In genomic region chr14:99271951-99272668, GRCh38 we compare ENCODE assay signal across 8 cellular contexts. TPM values are rescaled to one million over a fixed set of nuclear protein-coding genes. Genes with fewer than 3 reads are reported as not detected.
DNase-seq lines count a peak whose midpoint lies in the region; FAIRE-seq and TF ChIP-seq lines count a peak whose summit lies in the region.

Gene BCL11B, minus strand, starts transcription at chr14:99272197. Its CDS starts 979 bp downstream, at chr14:99271218.

- intact Hi-C loops in activated naive CD4-positive, alpha-beta T cell treated with anti-CD3 and anti-CD28 coated beads for 36 hours (cut with micrococcal nuclease), result loop anchor here (1.0 to 10.0 kb wide), 12 partner anchors 195 to 1965 kb away; partner anchors contain the start of genes CCNK and EVL
- intact Hi-C loops in prostate gland (cut with DNase I), result no loop called here

- H3K9me3 ChIP-seq in MG63, result no peaks in the 10 kb centered on the region
- no peaks in the 10 kb centered on the region for H3K9me3 ChIP-seq in SK-N-SH
- no peaks in the 10 kb centered on the region for H3K9me3 ChIP-seq in prostate gland

- peak within 1 kb of the TSS; percentile 75 for H3K4me2 ChIP-seq in SK-N-SH

- H3K27me3 ChIP-seq in H7 (ENCODE audit: control insufficient read depth, insufficient read depth, low read length), result peaks cover 11% of the 10 kb centered on the region; the same call in 1 of the 2 replicates
- peaks cover 23% of the 10 kb centered on the region for H3K27me3 ChIP-seq in MG63
- H3K27me3 ChIP-seq in SK-N-SH (ENCODE audit: insufficient read depth), result peaks cover 83% of the 10 kb centered on the region
- H3K27me3 ChIP-seq in prostate gland (replicated peaks; ENCODE audit: insufficient read depth), result peaks cover 22% of the 10 kb centered on the region

- no peaks in the 10 kb centered on the region for H4K20me1 ChIP-seq in SK-N-SH (ENCODE audit: insufficient read depth)

- H3K4me1 ChIP-seq in SK-N-SH (ENCODE audit: control insufficient read depth in 1 of 2, insufficient read depth in 2 of 2, low read depth in 1 of 2, low read length in 1 of 2), result no peaks in the 10 kb centered on the region; a peak in 1 of 4 replicates
- peaks cover 13% of the 10 kb centered on the region for H3K4me1 ChIP-seq in prostate gland (replicated peaks)

- H3K4me3 ChIP-seq in H7 (ENCODE audit: insufficient read depth, low read depth, low read length) (peak within 1 kb of the TSS; percentile 78), MG63 (peak within 1 kb of the TSS; percentile 28), SK-N-SH (ENCODE audit: low read depth in 2 of 2, low read length in 1 of 2) (peak within 1 kb of the TSS; percentile 27 to 64; a peak in 3 of 4 replicates), prostate gland (peak within 1 kb of the TSS; percentile 27 to 29)

- no peak for TF ChIP-seq POLR2A in prostate gland (IDR thresholded peaks at IDR 0.05)

- no peaks in the 10 kb centered on the region for H3K9me3 Mint-ChIP-seq in activated naive CD4-positive, alpha-beta T cell treated with anti-CD3 and anti-CD28 coated beads for 36 hours
- H3K9me3 Mint-ChIP-seq in glutamatergic neuron (ENCODE audit: unreplicated experiment), result peaks cover 24% of the 10 kb centered on the region

- under 1% methylated on average over 28 of the region's 51 CpGs for WGBS in SK-N-SH (ENCODE audit: low lambda C conversion rate)
- whole genome bisulfite sequencing in prostate gland, result under 1% methylated on average over 51 of the region's 51 CpGs

- H3K4me3 Mint-ChIP-seq in activated naive CD4-positive, alpha-beta T cell treated with anti-CD3 and anti-CD28 coated beads for 36 hours, result peak within 1 kb of the TSS; percentile 96
- H3K4me3 Mint-ChIP-seq in glutamatergic neuron (ENCODE audit: unreplicated experiment), result peak within 1 kb of the TSS; percentile 98

- no peak within 1 kb of the TSS for H3K27ac ChIP-seq in SK-N-SH (ENCODE audit: low read depth in 2 of 2, low read length in 1 of 2)
- peak within 1 kb of the TSS in 1 of 2 donors; percentile 71 for H3K27ac ChIP-seq in prostate gland

- POLR2A ChIA-PET in SK-N-SH (lab: Yijun Ruan, JAX), result no interaction called here

- peak; percentile 32 for TF ChIP-seq RAD21 in SK-N-SH (IDR thresholded peaks at IDR 0.05; ENCODE audit: low read length)

- CTCF ChIA-PET in SK-N-SH (lab: Yijun Ruan, JAX), result interaction anchor here (1.1 kb wide), 1 partner anchor 12 kb away, joined by 3 read pairs; no protein-coding TSS in a partner anchor
- CTCF ChIA-PET in activated naive CD4-positive, alpha-beta T cell treated with anti-CD3 and anti-CD28 coated beads for 36 hours (lab: Charles Lee), result interaction anchor here (0.6 to 1.4 kb wide), 11 partner anchors 10 to 1134 kb away, joined by 3 to 7 read pairs (median 3); no protein-coding TSS in a partner anchor

- no peaks in the 10 kb centered on the region for H3K79me2 ChIP-seq in SK-N-SH (ENCODE audit: insufficient read depth)

- peak within 1 kb of the TSS; percentile 72; the same call in 1 of the 2 replicates for H2AFZ ChIP-seq in SK-N-SH (ENCODE audit: low read depth)

- H3K4me1 Mint-ChIP-seq in activated naive CD4-positive, alpha-beta T cell treated with anti-CD3 and anti-CD28 coated beads for 36 hours (ENCODE audit: low read depth), result peaks cover 23% of the 10 kb centered on the region
- peaks cover 24% of the 10 kb centered on the region for H3K4me1 Mint-ChIP-seq in glutamatergic neuron (ENCODE audit: low read depth, unreplicated experiment)

- no peaks in the 10 kb centered on the region for H3K36me3 ChIP-seq in H7 (replicated peaks; ENCODE audit: control insufficient read depth, insufficient read depth, low read length)
- H3K36me3 ChIP-seq in MG63, result no peaks in the 10 kb centered on the region
- no peaks in the 10 kb centered on the region for H3K36me3 ChIP-seq in SK-N-SH (replicated peaks in 1 of 2; ENCODE audit: control insufficient read depth in 1 of 2, insufficient read depth in 2 of 2, low read length in 1 of 2)
- H3K36me3 ChIP-seq in prostate gland, result no peaks in the 10 kb centered on the region

- no peaks in the 10 kb centered on the region for H3K9me2 ChIP-seq in SK-N-SH

- FAIRE-seq in urothelium cell line (lab: Jason Lieb, UNC), result no peak

- no peaks in the 10 kb centered on the region for H3K27me3 Mint-ChIP-seq in activated naive CD4-positive, alpha-beta T cell treated with anti-CD3 and anti-CD28 coated beads for 36 hours (ENCODE audit: low read depth)
- H3K27me3 Mint-ChIP-seq in glutamatergic neuron (ENCODE audit: unreplicated experiment), result peaks cover 21% of the 10 kb centered on the region

- H3K36me3 Mint-ChIP-seq in activated naive CD4-positive, alpha-beta T cell treated with anti-CD3 and anti-CD28 coated beads for 36 hours (ENCODE audit: low read depth), result peaks cover 27% of the 10 kb centered on the region
- H3K36me3 Mint-ChIP-seq in glutamatergic neuron (ENCODE audit: unreplicated experiment), result peaks cover 5% of the 10 kb centered on the region

- H3K9ac ChIP-seq in SK-N-SH, result no peak within 1 kb of the TSS

- DNase-seq in EL, result peak; percentile 84
- DNase-seq in H7, result peak; percentile 80
- DNase-seq in MG63, result peak; percentile 59
- peak; percentile 78 for DNase-seq in SK-N-SH
- peak; percentile 95 for DNase-seq in activated naive CD4-positive, alpha-beta T cell treated with anti-CD3 and anti-CD28 coated beads for 36 hours
- DNase-seq in glutamatergic neuron, result peak; percentile 83
- peak; percentile 49 for DNase-seq in prostate gland (ENCODE audit: low spot score)
- peak; percentile 59 for DNase-seq in urothelium cell line (ENCODE audit: low spot score)

- TF ChIP-seq EP300 in SK-N-SH (IDR thresholded peaks at IDR 0.05; ENCODE audit: borderline replicate concordance in 1 of 2, low read depth in 1 of 2, low read length in 1 of 2), result no peak

- peak within 1 kb of the TSS; percentile 97 for H3K27ac Mint-ChIP-seq in activated naive CD4-positive, alpha-beta T cell treated with anti-CD3 and anti-CD28 coated beads for 36 hours
- H3K27ac Mint-ChIP-seq in glutamatergic neuron (ENCODE audit: unreplicated experiment), result peak within 1 kb of the TSS; percentile 64

- TF ChIP-seq CTCF in SK-N-SH (IDR thresholded peaks at IDR 0.05) (peak; percentile 59), glutamatergic neuron (IDR thresholded peaks at IDR 0.05; ENCODE audit: partially characterized antibody, unreplicated experiment) (peak; percentile 57), prostate gland (IDR thresholded peaks at IDR 0.05) (peak in 3 of 4 experiments; percentile 21 to 51 (median 44))

- H3F3A ChIP-seq in SK-N-SH (replicated peaks; ENCODE audit: insufficient read depth), result peaks cover 5% of the 10 kb centered on the region

TF ChIP-seq in SK-N-SH, 30 proteins besides CTCF, POLR2A, EP300 and RAD21:
- TF ChIP-seq FOSL2 (IDR thresholded peaks at IDR 0.05; ENCODE audit: borderline replicate concordance, low read depth), result no peak
- no peak for TF ChIP-seq CHD2 (IDR thresholded peaks at IDR 0.05; ENCODE audit: low read length, partially characterized antibody)
- no peak for TF ChIP-seq RXRA (IDR thresholded peaks at IDR 0.05; ENCODE audit: borderline replicate concordance, low read depth)
- TF ChIP-seq EZH2phosphoT487 (IDR thresholded peaks at IDR 0.05; ENCODE audit: borderline replicate concordance, low read depth), result no peak
- TF ChIP-seq, protein P1, sequence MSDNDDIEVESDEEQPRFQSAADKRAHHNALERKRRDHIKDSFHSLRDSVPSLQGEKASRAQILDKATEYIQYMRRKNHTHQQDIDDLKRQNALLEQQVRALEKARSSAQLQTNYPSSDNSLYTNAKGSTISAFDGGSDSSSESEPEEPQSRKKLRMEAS (IDR thresholded peaks at IDR 0.05; ENCODE audit: low read depth), result no peak
- TF ChIP-seq TEAD4 (IDR thresholded peaks at IDR 0.05; ENCODE audit: borderline replicate concordance, insufficient read depth), result no peak
- no peak for TF ChIP-seq YY1 (IDR thresholded peaks at IDR 0.05; ENCODE audit: low read depth)

RNA-seq across cellular contexts. Expression of gene BCL11B, which starts in this region (rescaled TPM):
- 5.7 and 6.1 TPM in 2 replicates for total RNA-seq in H7 (2014; rRNA removed; shearing (Covaris generic))
- not detected in 2 replicates for total RNA-seq in MG63 (2014; rRNA removed; shearing (Covaris generic); ENCODE audit: low replicate concordance)
- not detected in 2 replicates for polyA plus RNA-seq in SK-N-SH (2012; rRNA removed)
- polyA plus RNA-seq in SK-N-SH (2012; cell fraction: cytosol; rRNA removed), result not detected in 2 replicates
- polyA plus RNA-seq in SK-N-SH (2012; cell fraction: nucleus; rRNA removed), result not detected in 2 replicates
- total RNA-seq in activated naive CD4-positive, alpha-beta T cell treated with anti-CD3 and anti-CD28 coated beads for 36 hours, result 10 to 100 TPM; 71.7 to 71.9 TPM
- total RNA-seq in glutamatergic neuron (ENCODE audit: unreplicated experiment) (2.6 TPM), prostate gland (1 to 10 TPM; 2.8 to 5.4 TPM)

Comparison
In these comparisons a context has a peak if more than half of its experiments do, and no peak if none do; other contexts are left out.
1. RNA of gene BCL11B (total RNA-seq): 71.7 to 71.9 TPM in activated naive CD4-positive, alpha-beta T cell treated with anti-CD3 and anti-CD28 coated beads for 36 hours; 5.7 to 6.1 TPM in H7, 2.8 to 5.4 TPM in prostate gland, 2.6 TPM in glutamatergic neuron (single experiment) and not detected in MG63; every median in the first group is over 10 times any median in the second.
2. Peak in DNase-seq and H3K4me3 ChIP-seq in MG63; RNA of the gene not detected or under 1 TPM.
3. Peak in DNase-seq, H3K4me3 ChIP-seq and H3K4me2 ChIP-seq in SK-N-SH; RNA of the gene not detected or under 1 TPM.
4. H3K4me3 ChIP-seq: peak in every context shown above with its lines; median percentile 78 in H7; 46 in SK-N-SH; 28 in MG63; 28 in prostate gland.
5. Peak in every context shown above with its lines, with median percentiles within 50 percentile points of each other: DNase-seq and CTCF ChIP-seq.